In genomic region chr1:191519519-191519918, GRCh38 we compare ENCODE assay signal across 1 cellular context.
TF ChIP-seq lines count a peak whose summit lies in the region.

No MANE protein-coding gene starts in this region.

TF ChIP-seq in HCT116, 20 proteins besides CTCF, POLR2A, EP300 and RAD21 (continued from another document):
- no peak for TF ChIP-seq REST (IDR thresholded peaks at IDR 0.05; ENCODE audit: low read depth)
